In genomic region chr1:111677604-111678003, GRCh38 we compare ENCODE assay signal across 23 cellular contexts.
"Had no signal": no experiment of that assay in that cellular context is flagged by ENCODE, and none has a peak within 500 bp of the region (broad histone marks: within the 10 kb centered on the region; RNA-seq: fewer than 3 reads in every experiment).

No MANE protein-coding gene starts in this region.

- H3K27me3 ChIP-seq: MG63, SJSA1 had no signal

- DNase-seq: Karpas-422, KG1, MG63, NCI-H1092, NCI-H1105 treated with DMSO at 0.1 percent for 48 hours, NCI-H1417 treated with DMSO at 0.1 percent for 48 hours, NCI-H146, NCI-H1694 treated with DMSO at 0.1 percent for 48 hours, NCI-H1930, NCI-H2081, NCI-H2107, NCI-H2171, NCI-H226, NCI-H446, NCI-H510A, NCI-H524 treated with DMSO at 0.1 percent for 48 hours, NCI-H69, NCI-H774, Right ventricle myocardium superior, RPMI8226, SIG-M5 had no signal

- H3K4me1 ChIP-seq: SJSA1 had no signal

- H3K27ac ChIP-seq: SJSA1, SK-N-MC had no signal

- H3K4me3 ChIP-seq: MG63, SJSA1, SK-N-MC had no signal
